In genomic region chr11:68040121-68040956, GRCh38 we compare ENCODE assay signal across 9 cellular contexts. TPM values are rescaled to one million over a fixed set of nuclear protein-coding genes. Genes with fewer than 3 reads are reported as not detected.
DNase-seq lines count a peak whose midpoint lies in the region; ATAC-seq and TF ChIP-seq lines count a peak whose summit lies in the region.
"Had no signal": no experiment of that assay in that cellular context is flagged by ENCODE, and none has a peak within 500 bp of the region (broad histone marks: within the 10 kb centered on the region; RNA-seq: fewer than 3 reads in every experiment).

No MANE protein-coding gene starts in this region.

- intact Hi-C loops in tibial artery (cut with DNase I; ENCODE audit: low total_unique reads): loop anchor here (5.0 kb wide), 1 partner anchor 33 kb away; no protein-coding TSS in a partner anchor

- H3K9me3 Mint-ChIP-seq in effector memory CD8-positive, alpha-beta T cell: no peaks in the 10 kb centered on the region

- ATAC-seq in GM21528 (IDR thresholded peaks at IDR 0.05; ENCODE audit: low FRiP score, unreplicated experiment): peak; percentile 42
- peak; percentile 66 for ATAC-seq in effector memory CD8-positive, alpha-beta T cell (replicated peaks)

- H3K9me3 ChIP-seq in mononuclear cell (ENCODE audit: low read depth, low read length) (no peaks in the 10 kb centered on the region), tibial artery (no peaks in the 10 kb centered on the region)

- peaks cover 53% of the 10 kb centered on the region for H3K4me1 ChIP-seq in mononuclear cell (ENCODE audit: insufficient read depth, low read length)
- peaks cover 0 to 50% (median 41%) of the 10 kb centered on the region in 4 donors for H3K4me1 ChIP-seq in tibial artery

- TF ChIP-seq CTCF in tibial artery (IDR thresholded peaks at IDR 0.05): no peak

- H3K36me3 Mint-ChIP-seq in effector memory CD8-positive, alpha-beta T cell (ENCODE audit: insufficient read depth): peaks cover 17% of the 10 kb centered on the region

- peak overlapping the region; percentile 78 to 94 for H3K27ac ChIP-seq in tibial artery

- H3K27me3 ChIP-seq in mononuclear cell (ENCODE audit: insufficient read depth, low read length): no peaks in the 10 kb centered on the region
- no peaks in the 10 kb centered on the region for H3K27me3 ChIP-seq in tibial artery

- peaks cover 34 to 40% of the 10 kb centered on the region in 2 donors for H3K4me1 Mint-ChIP-seq in effector memory CD8-positive, alpha-beta T cell (ENCODE audit: low read depth in 2 of 2)

- DNase-seq in DMS114 treated with DMSO at 0.1 percent for 48 hours (lab: John Stamatoyannopoulos, UW; ENCODE audit: unreplicated experiment): peak; percentile 82
- peak; percentile 85 for DNase-seq in NAMALWA (ENCODE audit: low spot score)
- peak; percentile 68 for DNase-seq in activated CD4-positive, alpha-beta T cell treated with anti-CD3 and anti-CD28 coated beads for 48 hours
- DNase-seq in effector memory CD8-positive, alpha-beta T cell: peak; percentile 43 to 52 (median 49)
- DNase-seq in tibial artery: peak; percentile 84 to 87
- no peak for DNase-seq in Ammon's horn (ENCODE audit: low spot score)

- H3K4me3 ChIP-seq in mononuclear cell (ENCODE audit: low read length) (peak overlapping the region; percentile 72), tibial artery (peak overlapping the region; percentile 63 to 80)

- no peaks in the 10 kb centered on the region for H3K27me3 Mint-ChIP-seq in effector memory CD8-positive, alpha-beta T cell

- peaks cover 8 to 61% (median 34%) of the 10 kb centered on the region in 3 donors for H3K36me3 ChIP-seq in tibial artery

- H3K4me3 Mint-ChIP-seq in effector memory CD8-positive, alpha-beta T cell: peak overlapping the region; percentile 92 to 96

- peak overlapping the region; percentile 98 for H3K27ac Mint-ChIP-seq in effector memory CD8-positive, alpha-beta T cell

RNA-seq across cellular contexts. Expression of gene TCIRG1, which starts 1.5 kb away (rescaled TPM):
- 213 TPM for total RNA-seq in mononuclear cell

RNA-seq across cellular contexts. Expression of gene NDUFS8, which starts 9.9 kb away (rescaled TPM):
- 22.1 TPM for total RNA-seq in mononuclear cell

RNA-seq across cellular contexts. Expression of gene ALDH3B1, which starts 30.2 kb away (rescaled TPM):
- 19.6 TPM for total RNA-seq in mononuclear cell
- total RNA-seq: T-helper 1 cell treated with Interleukin-12 subunit alpha and Interleukin-12 subunit beta and Interleukin-4 antibody, amounts not matched to agents 30 ng/mL and 1 ng/mL, for 36 hours had no signal

RNA-seq across cellular contexts. Expression of gene UNC93B1, which starts 36.4 kb away (rescaled TPM):
- 62.7 TPM for total RNA-seq in mononuclear cell
